ENCODE assay signal across 23 cellular contexts in the genomic region with DNA sequence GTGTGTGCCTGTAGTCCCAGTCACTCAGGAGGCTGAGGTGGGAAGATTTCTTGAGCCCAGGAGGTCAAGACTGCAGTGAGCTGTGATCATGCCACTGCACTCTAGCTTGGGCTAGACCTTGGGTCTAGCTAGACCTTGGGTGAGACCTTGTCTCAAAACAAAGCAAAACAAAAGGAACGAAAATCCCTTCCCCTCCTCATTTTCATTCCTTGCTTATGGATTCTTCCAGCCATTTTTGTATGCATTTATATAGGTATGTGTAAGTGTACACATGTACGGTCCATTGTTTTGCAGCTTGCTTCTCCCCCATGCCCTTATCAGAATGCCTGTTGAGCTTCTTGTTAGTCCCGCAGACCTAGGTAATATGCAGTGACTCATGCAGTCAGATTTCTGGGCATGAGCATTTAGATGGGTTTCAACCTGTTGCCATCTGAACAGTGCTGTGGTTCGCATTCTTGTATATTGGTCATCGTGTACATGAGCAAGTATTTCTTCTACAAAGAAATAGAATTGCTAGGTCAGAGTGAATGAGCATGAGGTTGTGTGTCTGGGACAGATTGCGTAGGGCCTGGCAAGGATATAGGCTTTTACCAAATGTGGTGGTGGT.
DNase-seq lines count a peak whose midpoint lies in the region; ATAC-seq and TF ChIP-seq lines count a peak whose summit lies in the region.
"Had no signal": no experiment of that assay in that cellular context is flagged by ENCODE, and none has a peak within 500 bp of the region (broad histone marks: within the 10 kb centered on the region; RNA-seq: fewer than 3 reads in every experiment).

No MANE protein-coding gene starts in this region.

- H3K9me3 Mint-ChIP-seq in osteocyte (ENCODE audit: unreplicated experiment) = no peaks in the 10 kb centered on the region
- H3K9me3 Mint-ChIP-seq: activated naive CD8-positive, alpha-beta T cell treated with anti-CD3 and anti-CD28 coated beads, Interleukin-2, amount 10 ng/mL, durations not matched to agents 7 days and 5 days; activated T-cell treated with anti-CD3 and anti-CD28 coated beads, Interleukin-2, amount 50 U/mL, for 24 hours; central memory CD8-positive, alpha-beta T cell; effector memory CD8-positive, alpha-beta T cell; neural progenitor cell had no signal

- H3K4me2 ChIP-seq in smooth muscle cell = no peak overlapping the region
- H3K4me2 ChIP-seq: BLaER1 treated with 17β-estradiol and CSF1 and Interleukin-3, amounts not matched to agents 10 nM and 100 nM; neural progenitor cell had no signal

- H3K27ac Mint-ChIP-seq in osteocyte (ENCODE audit: unreplicated experiment) = no peak overlapping the region
- H3K27ac Mint-ChIP-seq: activated naive CD8-positive, alpha-beta T cell treated with anti-CD3 and anti-CD28 coated beads, Interleukin-2, amount 10 ng/mL, durations not matched to agents 7 days and 5 days; activated T-cell treated with anti-CD3 and anti-CD28 coated beads, Interleukin-2, amount 50 U/mL, for 24 hours; effector memory CD8-positive, alpha-beta T cell; neural progenitor cell had no signal

- peaks cover 5% of the 10 kb centered on the region for H3K36me3 Mint-ChIP-seq in osteocyte (ENCODE audit: unreplicated experiment)

- ATAC-seq in foreskin keratinocyte = peak; percentile 95
- ATAC-seq in GM21528 (IDR thresholded peaks at IDR 0.05; ENCODE audit: low FRiP score, unreplicated experiment) = no peak
- ATAC-seq: effector memory CD8-positive, alpha-beta T cell; gastrocnemius medialis had no signal

- no peak overlapping the region for H3K4me3 ChIP-seq in HEK293 (ENCODE audit: low read depth, low read length)
- no peak overlapping the region for H3K4me3 ChIP-seq in smooth muscle cell
- H3K4me3 ChIP-seq in A673 (ENCODE audit: low read depth, low read length, poor library complexity, severe bottlenecking) = no peak overlapping the region
- H3K4me3 ChIP-seq: BLaER1 treated with 17β-estradiol and CSF1 and Interleukin-3, amounts not matched to agents 10 nM and 100 nM; gastrocnemius medialis; neural progenitor cell; sigmoid colon; testis had no signal

- no peaks in the 10 kb centered on the region for H3K4me1 ChIP-seq in HEK293 (ENCODE audit: control insufficient read depth, insufficient read depth, low read length)
- peaks cover 31% of the 10 kb centered on the region for H3K4me1 ChIP-seq in foreskin keratinocyte
- H3K4me1 ChIP-seq in smooth muscle cell (ENCODE audit: low read depth) = no peaks in the 10 kb centered on the region
- no peaks in the 10 kb centered on the region for H3K4me1 ChIP-seq in A673 (ENCODE audit: insufficient read depth, low read length, poor library complexity, severe bottlenecking)
- H3K4me1 ChIP-seq: gastrocnemius medialis, neural progenitor cell had no signal

- H3K27me3 Mint-ChIP-seq in osteocyte (ENCODE audit: unreplicated experiment) = no peaks in the 10 kb centered on the region
- H3K27me3 Mint-ChIP-seq: activated naive CD8-positive, alpha-beta T cell treated with anti-CD3 and anti-CD28 coated beads, Interleukin-2, amount 10 ng/mL, durations not matched to agents 7 days and 5 days; activated T-cell treated with anti-CD3 and anti-CD28 coated beads, Interleukin-2, amount 50 U/mL, for 24 hours; central memory CD8-positive, alpha-beta T cell; effector memory CD8-positive, alpha-beta T cell had no signal

- BruUV-seq in A673 (replicated peaks; lab: Mats Ljungman, UMichigan) = no TSS peak

- peak; percentile 93 for DNase-seq in amniotic epithelial cell (ENCODE audit: low read depth)
- DNase-seq in foreskin keratinocyte = peak; percentile 99 to 100
- DNase-seq in smooth muscle cell (lab: John Stamatoyannopoulos, UW; ENCODE audit: unreplicated experiment) = no peak
- no peak for DNase-seq in osteocyte (ENCODE audit: extremely low spot score, unreplicated experiment)
- no peak for DNase-seq in A673 (ENCODE audit: low spot score)
- DNase-seq: activated CD4-positive, alpha-beta T cell treated with anti-CD3 and anti-CD28 coated beads, Interleukin-2, amount 50 U/mL, for 4 hours; activated naive CD8-positive, alpha-beta T cell treated with anti-CD3 and anti-CD28 coated beads, Interleukin-2, amount 10 ng/mL, durations not matched to agents 7 days and 5 days; activated T-cell treated with anti-CD3 and anti-CD28 coated beads, Interleukin-2, amount 50 U/mL, for 24 hours; effector memory CD8-positive, alpha-beta T cell; gastrocnemius medialis; mesenchymal stem cell; NCI-H2081; NCI-H524; OCI-M1; sigmoid colon; stimulated activated CD4-positive, alpha-beta T cell treated with anti-CD3 and anti-CD28 coated beads, Interleukin-4, amount 100 ng/mL, for 1 hour; stimulated activated CD8-positive, alpha-beta memory T cell treated with anti-CD3 and anti-CD28 coated beads, Interleukin-4, amount 100 ng/mL, for 48 hours; testis had no signal

- H4K20me1 ChIP-seq in smooth muscle cell (ENCODE audit: low read depth) = peaks cover 3% of the 10 kb centered on the region

- POLR2A ChIA-PET in HEK293 (lab: Yijun Ruan, JAX) = no interaction called here
- POLR2A ChIA-PET in A673 (lab: Charles Lee; ENCODE audit: low non-redundant PET) = no interaction called here

- H3K4me3 Mint-ChIP-seq in osteocyte (ENCODE audit: unreplicated experiment) = no peak overlapping the region
- H3K4me3 Mint-ChIP-seq: activated naive CD8-positive, alpha-beta T cell treated with anti-CD3 and anti-CD28 coated beads, Interleukin-2, amount 10 ng/mL, durations not matched to agents 7 days and 5 days; activated T-cell treated with anti-CD3 and anti-CD28 coated beads, Interleukin-2, amount 50 U/mL, for 24 hours; central memory CD8-positive, alpha-beta T cell; effector memory CD8-positive, alpha-beta T cell; neural progenitor cell had no signal

- TF ChIP-seq CTCF in HEK293 (tag by site-specific recombination; IDR thresholded peaks at IDR 0.05) (no peak), foreskin keratinocyte (conservative IDR thresholded peaks at IDR 0.05) (no peak), smooth muscle cell (IDR thresholded peaks at IDR 0.05; ENCODE audit: borderline replicate concordance, insufficient read depth, poor library complexity, severe bottlenecking) (no peak), osteocyte (IDR thresholded peaks at IDR 0.05) (no peak), A673 (conservative IDR thresholded peaks at IDR 0.05; ENCODE audit: low read depth, low read length) (no peak)

- no peak overlapping the region for H2AFZ ChIP-seq in smooth muscle cell (ENCODE audit: low read depth)
- H2AFZ ChIP-seq: neural progenitor cell had no signal

- CTCF ChIA-PET in HEK293 (lab: Yijun Ruan, JAX) = interaction anchor here (0.6 kb wide), 1 partner anchor 60 kb away, joined by 4 read pairs; no protein-coding TSS in a partner anchor
- CTCF ChIA-PET in A673 (lab: Charles Lee) = no interaction called here

- H3K27ac ChIP-seq in HEK293 (ENCODE audit: extremely low read depth, low read depth, low read length) = no peak overlapping the region
- H3K27ac ChIP-seq in foreskin keratinocyte = peak overlapping the region; percentile 71
- peak overlapping the region; percentile 81 for H3K27ac ChIP-seq in smooth muscle cell (ENCODE audit: low read depth)
- no peak overlapping the region for H3K27ac ChIP-seq in A673 (ENCODE audit: low read depth, low read length, poor library complexity, severe bottlenecking)
- H3K27ac ChIP-seq: BLaER1 treated with 17β-estradiol and CSF1 and Interleukin-3, amounts not matched to agents 10 nM and 100 nM; gastrocnemius medialis; neural progenitor cell; sigmoid colon; testis had no signal

- H3K27me3 ChIP-seq in foreskin keratinocyte = no peaks in the 10 kb centered on the region
- no peaks in the 10 kb centered on the region for H3K27me3 ChIP-seq in smooth muscle cell (ENCODE audit: low read depth)
- no peaks in the 10 kb centered on the region for H3K27me3 ChIP-seq in A673 (replicated peaks; ENCODE audit: insufficient read depth, low read depth, low read length, poor library complexity)
- H3K27me3 ChIP-seq: BLaER1 treated with 17β-estradiol and CSF1 and Interleukin-3, amounts not matched to agents 10 nM and 100 nM; gastrocnemius medialis; neural progenitor cell; sigmoid colon; testis had no signal

- no peaks in the 10 kb centered on the region for H3F3A ChIP-seq in smooth muscle cell (ENCODE audit: low read depth)

- no peaks in the 10 kb centered on the region for H3K9me3 ChIP-seq in HEK293 (ENCODE audit: control insufficient read depth, insufficient read depth, low read depth, low read length)
- H3K9me3 ChIP-seq in smooth muscle cell (replicated peaks; ENCODE audit: low read depth) = no peaks in the 10 kb centered on the region
- no peaks in the 10 kb centered on the region for H3K9me3 ChIP-seq in A673 (ENCODE audit: low read depth, low read length, poor library complexity, severe bottlenecking)
- H3K9me3 ChIP-seq: BLaER1 treated with 17β-estradiol and CSF1 and Interleukin-3, amounts not matched to agents 10 nM and 100 nM; gastrocnemius medialis; sigmoid colon; testis had no signal

- 76% methylated on average over 6 of the region's 6 CpGs for WGBS in smooth muscle cell (ENCODE audit: low lambda C conversion rate)

- intact Hi-C loops in A673 (cut with micrococcal nuclease; ENCODE audit: unreplicated experiment) = no loop called here

- no peaks in the 10 kb centered on the region for H3K79me2 ChIP-seq in smooth muscle cell (ENCODE audit: low read depth)

- H3K4me1 Mint-ChIP-seq in osteocyte (ENCODE audit: unreplicated experiment) = peaks cover 3% of the 10 kb centered on the region
- H3K4me1 Mint-ChIP-seq: neural progenitor cell had no signal

- H3K9ac ChIP-seq in smooth muscle cell (ENCODE audit: low read depth) = no peak overlapping the region
- H3K9ac ChIP-seq: BLaER1 treated with 17β-estradiol and CSF1 and Interleukin-3, amounts not matched to agents 10 nM and 100 nM; neural progenitor cell had no signal

- H3K36me3 ChIP-seq in HEK293 (ENCODE audit: control insufficient read depth in 2 of 2, insufficient read depth in 1 of 2, low read length in 2 of 2) (peaks cover 4 to 6% of the 10 kb centered on the region in 2 experiments; a peak in 2 of 3 replicates), smooth muscle cell (ENCODE audit: low read depth) (no peaks in the 10 kb centered on the region), A673 (ENCODE audit: insufficient read depth, low read length, poor library complexity, severe bottlenecking) (peaks cover 3% of the 10 kb centered on the region)
- H3K36me3 ChIP-seq: gastrocnemius medialis, neural progenitor cell had no signal

TF ChIP-seq in HEK293, 187 proteins besides CTCF, POLR2A, EP300 and RAD21 (continues in another document):
- TF ChIP-seq ZNF114 (tag by site-specific recombination; IDR thresholded peaks at IDR 0.05) (no peak), ZNF48 (tag by site-specific recombination; IDR thresholded peaks at IDR 0.05) (no peak), ZFP41 (tag by site-specific recombination; IDR thresholded peaks at IDR 0.05; ENCODE audit: borderline replicate concordance) (no peak), ZNF791 (tag by site-specific recombination; IDR thresholded peaks at IDR 0.05) (no peak), ZNF266 (tag by site-specific recombination; IDR thresholded peaks at IDR 0.05; ENCODE audit: low read depth) (no peak), ZEB2 (tag by site-specific recombination; IDR thresholded peaks at IDR 0.05) (no peak), ZNF2 (tag by site-specific recombination; IDR thresholded peaks at IDR 0.05) (no peak), SCRT2 (tag by site-specific recombination; IDR thresholded peaks at IDR 0.05) (peak; percentile 81), TRIM28 (IDR thresholded peaks at IDR 0.05; ENCODE audit: borderline replicate concordance, low read length) (no peak)

Comparison
In these comparisons a context has a peak if more than half of its experiments do, and no peak if none do; other contexts are left out.
1. H3K27ac ChIP-seq: peak in foreskin keratinocyte (single experiment) and smooth muscle cell (single experiment); none in HEK293 (single experiment) and A673 (single experiment).
2. DNase-seq: peak in amniotic epithelial cell (single experiment) and foreskin keratinocyte (2 of 2); none in smooth muscle cell (single experiment), osteocyte (single experiment) and A673 (single experiment).